Comparison of ENCODE assay signal across 8 cellular contexts in the genomic region with DNA sequence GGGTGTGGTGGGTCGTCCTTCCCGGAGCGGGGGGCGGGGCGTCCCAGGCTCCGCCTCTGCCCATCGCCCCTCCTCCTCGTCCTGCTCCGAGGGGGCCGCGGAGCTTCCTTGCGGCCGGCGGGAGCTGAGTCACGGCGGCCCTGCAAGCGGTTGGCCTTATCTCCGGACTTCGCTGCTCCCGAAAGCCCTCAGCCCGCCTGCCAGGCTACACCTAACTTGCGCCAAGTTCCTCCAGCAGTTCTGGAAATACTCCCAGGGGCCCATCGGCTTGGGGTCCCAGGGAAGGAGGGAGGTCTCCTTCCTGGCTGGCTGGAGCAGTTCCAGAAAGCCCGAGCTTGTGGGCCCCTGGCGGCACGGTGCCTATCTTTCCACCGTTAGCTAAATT. TPM values are rescaled to one million over a fixed set of nuclear protein-coding genes. Genes with fewer than 3 reads are reported as not detected.
A peak's percentile ranks its signal among the peaks of the same experiment; 100 is the strongest.
DNase-seq lines count a peak whose midpoint lies in the region; ATAC-seq, FAIRE-seq and TF ChIP-seq lines count a peak whose summit lies in the region.

No MANE protein-coding gene starts in this region.

- peak overlapping the region; percentile 74 for H3K4me3 Mint-ChIP-seq in activated naive CD8-positive, alpha-beta T cell treated with anti-CD3 and anti-CD28 coated beads, Interleukin-2, amount 50 U/mL, for 24 hours

- H3K36me3 ChIP-seq in HUES64 (ENCODE audit: insufficient read depth, low read length) (no peaks in the 10 kb centered on the region), parathyroid adenoma (ENCODE audit: control insufficient read depth, insufficient read depth, low read length) (no peaks in the 10 kb centered on the region)

- DNase-seq in DMS153 treated with DMSO at 0.1 percent for 48 hours (lab: John Stamatoyannopoulos, UW; ENCODE audit: unreplicated experiment), result peak; percentile 14
- peak; percentile 75 for DNase-seq in SK-N-DZ (ENCODE audit: low spot score)
- DNase-seq in activated naive CD8-positive, alpha-beta T cell treated with anti-CD3 and anti-CD28 coated beads, Interleukin-2, amount 50 U/mL, for 24 hours, result peak; percentile 77
- peak; percentile 95 for DNase-seq in Right ventricle myocardium superior
- DNase-seq in urothelium cell line (ENCODE audit: low spot score), result peak; percentile 91

- H3K79me2 ChIP-seq in parathyroid adenoma, result no peaks in the 10 kb centered on the region

- TF ChIP-seq CTCF in parathyroid adenoma (IDR thresholded peaks at IDR 0.05), result peak; percentile 8

- H3K4me1 Mint-ChIP-seq in activated naive CD8-positive, alpha-beta T cell treated with anti-CD3 and anti-CD28 coated beads, Interleukin-2, amount 50 U/mL, for 24 hours, result peaks cover 25% of the 10 kb centered on the region

- H3K4me3 ChIP-seq in HUES64 (ENCODE audit: low read length) (peak overlapping the region; percentile 82), parathyroid adenoma (ENCODE audit: low read depth, low read length) (peak overlapping the region; percentile 82)

- intact Hi-C loops in Right ventricle myocardium superior (cut with DNase I), result loop anchor here (2.0 to 5.0 kb wide), 3 partner anchors 41 to 61 kb away; a partner anchor contains a TSS

- H3K4me2 ChIP-seq in parathyroid adenoma (ENCODE audit: low read length), result peak overlapping the region; percentile 95

- H3K9me3 ChIP-seq in HUES64 (ENCODE audit: insufficient read depth, low read depth, low read length) (no peaks in the 10 kb centered on the region), parathyroid adenoma (ENCODE audit: control insufficient read depth, low read length) (no peaks in the 10 kb centered on the region)

- H3K9ac ChIP-seq in HUES64 (ENCODE audit: low read depth, low read length) (peak overlapping the region; percentile 95), parathyroid adenoma (peak overlapping the region; percentile 90)

- no peaks in the 10 kb centered on the region for H3K27me3 ChIP-seq in HUES64 (ENCODE audit: insufficient read depth, low read length)
- no peaks in the 10 kb centered on the region for H3K27me3 ChIP-seq in parathyroid adenoma (ENCODE audit: control insufficient read depth, insufficient read depth, low read length)

- no peaks in the 10 kb centered on the region for H3K27me3 Mint-ChIP-seq in activated naive CD8-positive, alpha-beta T cell treated with anti-CD3 and anti-CD28 coated beads, Interleukin-2, amount 50 U/mL, for 24 hours

- H3K9me3 Mint-ChIP-seq in activated naive CD8-positive, alpha-beta T cell treated with anti-CD3 and anti-CD28 coated beads, Interleukin-2, amount 50 U/mL, for 24 hours, result no peaks in the 10 kb centered on the region

- peak overlapping the region; percentile 94 for H2AFZ ChIP-seq in parathyroid adenoma

- WGBS in HUES64, result 1% methylated on average over 27 of the region's 27 CpGs

- peak overlapping the region; percentile 62 for H3K27ac Mint-ChIP-seq in activated naive CD8-positive, alpha-beta T cell treated with anti-CD3 and anti-CD28 coated beads, Interleukin-2, amount 50 U/mL, for 24 hours

- FAIRE-seq in urothelium cell line (lab: Jason Lieb, UNC), result no peak

- H3K27ac ChIP-seq in HUES64 (ENCODE audit: low read depth, low read length) (peak overlapping the region; percentile 98), parathyroid adenoma (peak overlapping the region; percentile 99)

- ATAC-seq in GM21447 (IDR thresholded peaks at IDR 0.05; ENCODE audit: unreplicated experiment) (peak; percentile 86), Right ventricle myocardium superior (ENCODE audit: poor library complexity) (peak; percentile 90)
- ATAC-seq in activated naive CD8-positive, alpha-beta T cell treated with anti-CD3 and anti-CD28 coated beads, Interleukin-2, amount 50 U/mL, for 24 hours, result peak; percentile 79

- no peaks in the 10 kb centered on the region for H3K36me3 Mint-ChIP-seq in activated naive CD8-positive, alpha-beta T cell treated with anti-CD3 and anti-CD28 coated beads, Interleukin-2, amount 50 U/mL, for 24 hours (ENCODE audit: low read depth)

- H3K4me1 ChIP-seq in HUES64 (ENCODE audit: insufficient read depth, low read length), result peaks cover 6% of the 10 kb centered on the region
- H3K4me1 ChIP-seq in parathyroid adenoma, result peaks cover 23% of the 10 kb centered on the region

RNA-seq across cellular contexts. Expression of a gene that starts 54.2 kb away (rescaled TPM):
- polyA plus RNA-seq in HUES64 (2013, experiment 1 of 2), result 63.1 TPM
- 63.5 TPM for polyA plus RNA-seq in HUES64 (2013, experiment 2 of 2)
- 88.4 and 126 TPM in 2 replicates for polyA plus RNA-seq in SK-N-DZ (2014; cell fraction: cytosol; rRNA removed)
- polyA plus RNA-seq in SK-N-DZ (2014; cell fraction: nucleus; rRNA removed), result 17.5 and 20.1 TPM in 2 replicates
- total RNA-seq in Right ventricle myocardium superior, result 43.1 TPM

RNA-seq across cellular contexts. Expression of a gene that starts 59.6 kb away (rescaled TPM):
- polyA plus RNA-seq in HUES64 (2013, experiment 1 of 2), result 24.0 TPM
- 19.8 TPM for polyA plus RNA-seq in HUES64 (2013, experiment 2 of 2)
- polyA plus RNA-seq in SK-N-DZ (2014; cell fraction: cytosol; rRNA removed), result 1.7 and 3.2 TPM in 2 replicates
- polyA plus RNA-seq in SK-N-DZ (2014; cell fraction: nucleus; rRNA removed), result 1.6 and 3.0 TPM in 2 replicates
- total RNA-seq in Right ventricle myocardium superior, result 25.9 TPM

Comparison
In these comparisons a context has a peak if more than half of its experiments do, and no peak if none do; other contexts are left out.
1. Peak in every context shown above with its lines: DNase-seq, ATAC-seq, H3K4me3 ChIP-seq and H3K27ac ChIP-seq.
2. DNase-seq: peak in every context shown above with its lines; median percentile 95 in Right ventricle myocardium superior; 91 in urothelium cell line; 77 in activated naive CD8-positive, alpha-beta T cell treated with anti-CD3 and anti-CD28 coated beads, Interleukin-2, amount 50 U/mL, for 24 hours; 75 in SK-N-DZ; 14 in DMS153 treated with DMSO at 0.1 percent for 48 hours.